31 cellular contexts compared by ENCODE assay signal in genomic region chr2:177992992-177993391, GRCh38.
"Had no signal": no experiment of that assay in that cellular context is flagged by ENCODE, and none has a peak within 500 bp of the region (broad histone marks: within the 10 kb centered on the region; RNA-seq: fewer than 3 reads in every experiment).

No MANE protein-coding gene starts in this region.

- H3K27me3 ChIP-seq: SJSA1 had no signal

- H3K27ac ChIP-seq: SJSA1, VCaP had no signal

- H3K9ac ChIP-seq: SK-N-SH had no signal

- ATAC-seq: activated CD8-positive, alpha-beta memory T cell treated with anti-CD3 and anti-CD28 coated beads, Interleukin-2, amount 10 ng/mL, durations not matched to agents 7 days and 5 days; activated naive CD8-positive, alpha-beta T cell treated with anti-CD3 and anti-CD28 coated beads, Interleukin-2, amount 50 U/mL, for 24 hours; Panc1 had no signal

- H3K4me3 ChIP-seq: SJSA1 had no signal

- H3K9me3 ChIP-seq: SJSA1, SK-N-SH had no signal

- H3K4me2 ChIP-seq: SK-N-SH had no signal

- H3K36me3 ChIP-seq: SJSA1 had no signal

- DNase-seq: activated B cell treated with CpG ODN at 0.5 μM for 24 hours; activated CD4-positive, alpha-beta memory T cell treated with anti-CD3 and anti-CD28 coated beads, Interleukin-2, amount 10 ng/mL, durations not matched to agents 7 days and 5 days; activated CD4-positive, alpha-beta T cell treated with anti-CD3 and anti-CD28 coated beads for 4 hours; activated CD4-positive, CD25-positive, alpha-beta regulatory T cell treated with anti-CD3 and anti-CD28 coated beads, Interleukin-2, amount 50 U/mL, for 72 hours; activated CD8-positive, alpha-beta memory T cell treated with anti-CD3 and anti-CD28 coated beads for 24 hours; activated CD8-positive, alpha-beta memory T cell treated with anti-CD3 and anti-CD28 coated beads, Interleukin-2, amount 10 ng/mL, durations not matched to agents 7 days and 5 days; activated CD8-positive, alpha-beta memory T cell treated with anti-CD3 and anti-CD28 coated beads, Interleukin-2, amount 50 U/mL, for 48 hours; activated effector memory CD4-positive, alpha-beta T cell treated with Interleukin-2 at 50 U/mL for 16 hours; activated naive CD4-positive, alpha-beta T cell treated with anti-CD3 and anti-CD28 coated beads, Interleukin-2, amount 10 ng/mL, durations not matched to agents 7 days and 5 days; activated naive CD8-positive, alpha-beta T cell treated with anti-CD3 and anti-CD28 coated beads, Interleukin-2, amount 50 U/mL, for 24 hours; activated T-cell treated with anti-CD3 and anti-CD28 coated beads, Interleukin-2, amount 50 U/mL, for 48 hours; anterior cingulate cortex; caudate nucleus; Kasumi-1; KG1; NCI-H1092 treated with DMSO at 0.1 percent for 48 hours; NCI-H1417; NCI-H146; NCI-H187 treated with DMSO at 0.1 percent for 48 hours; NCI-H2081 treated with DMSO at 0.1 percent for 48 hours; NCI-H226; NCI-H446 treated with DMSO at 0.1 percent for 48 hours; NCI-H524; NCI-H69; NCI-H82; RPMI8226; SHP77 treated with DMSO at 0.1 percent for 48 hours; SK-N-SH had no signal
